Comparison of ENCODE assay signal across 8 cellular contexts in genomic region chr1:174789399-174789798, GRCh38.
DNase-seq lines count a peak whose midpoint lies in the region; ATAC-seq and TF ChIP-seq lines count a peak whose summit lies in the region.

No MANE protein-coding gene starts in this region.

- peak; percentile 62 for ATAC-seq in GM19372 (IDR thresholded peaks at IDR 0.05; ENCODE audit: low read depth, unreplicated experiment)
- ATAC-seq in HG03280 (IDR thresholded peaks at IDR 0.05; ENCODE audit: unreplicated experiment): peak; percentile 61

- DNase-seq in AG10803 (ENCODE audit: low read depth) (peak; percentile 90), cardiac fibroblast (ENCODE audit: low read depth in 2 of 2) (peak; percentile 39 to 88), DMS114 treated with DMSO at 0.1 percent for 48 hours (lab: John Stamatoyannopoulos, UW; ENCODE audit: unreplicated experiment) (no peak), NCI-H524 treated with DMSO at 0.1 percent for 48 hours (lab: John Stamatoyannopoulos, UW) (no peak), activated gamma-delta T cell (lab: John Stamatoyannopoulos, UW) (no peak)
- no peak for DNase-seq in stimulated activated CD8-positive, alpha-beta memory T cell treated with anti-CD3 and anti-CD28 coated beads, Interleukin-4, amount 100 ng/mL, for 48 hours

- H3K4me3 ChIP-seq in AG10803 (ENCODE audit: low read length) (no peak overlapping the region), cardiac fibroblast (replicated peaks in 1 of 2; ENCODE audit: low read depth in 2 of 2, low read length in 2 of 2) (no peak overlapping the region)

- TF ChIP-seq CTCF in AG10803 (conservative IDR thresholded peaks at IDR 0.05; ENCODE audit: low read length) (no peak), cardiac fibroblast (IDR thresholded peaks at IDR 0.05; ENCODE audit: low read depth, low read length) (no peak)

Comparison
In these comparisons a context has a peak if more than half of its experiments do, and no peak if none do; other contexts are left out.
1. DNase-seq: peak in AG10803 (single experiment) and cardiac fibroblast (2 of 2); none in stimulated activated CD8-positive, alpha-beta memory T cell treated with anti-CD3 and anti-CD28 coated beads, Interleukin-4, amount 100 ng/mL, for 48 hours (single experiment), DMS114 treated with DMSO at 0.1 percent for 48 hours (single experiment), NCI-H524 treated with DMSO at 0.1 percent for 48 hours (single experiment) and activated gamma-delta T cell (single experiment).